In the genomic region with DNA sequence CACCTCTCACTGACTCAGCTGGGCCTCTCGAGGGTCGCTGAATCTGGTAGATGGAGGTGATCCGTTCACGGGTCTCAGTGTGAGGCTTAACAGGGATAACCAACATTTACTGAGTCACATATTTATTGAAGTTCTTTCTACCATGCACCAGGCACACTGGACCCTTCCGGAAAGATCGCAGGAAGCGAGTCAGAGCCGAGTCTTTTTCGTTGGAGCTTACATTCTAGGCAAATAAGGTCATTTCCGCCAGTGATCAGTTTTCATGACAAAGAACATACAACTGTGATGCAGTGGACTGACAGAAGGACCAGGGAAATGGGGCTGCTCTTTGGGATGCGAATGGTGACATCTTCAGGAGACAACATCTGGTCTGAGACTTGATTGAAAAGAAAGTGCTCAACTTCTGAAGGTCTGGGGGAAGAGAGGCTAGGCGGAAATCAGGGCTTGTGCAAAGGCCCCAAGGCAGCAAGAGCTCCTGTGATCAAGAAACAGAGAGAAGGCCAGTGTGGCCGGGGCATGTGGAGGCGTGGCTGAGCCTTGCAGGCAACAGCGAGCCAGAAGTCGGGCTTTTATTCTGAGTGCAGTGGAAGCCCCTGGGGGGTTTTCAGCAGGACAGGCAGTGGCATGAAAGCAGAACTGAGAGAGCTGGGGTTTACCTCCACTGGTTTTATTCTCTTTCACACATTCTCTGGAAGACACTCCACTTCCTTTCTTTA, we compare ENCODE assay signal across 9 cellular contexts. TPM values are rescaled to one million over a fixed set of nuclear protein-coding genes. Genes with fewer than 3 reads are reported as not detected.
A peak's percentile ranks its signal among the peaks of the same experiment; 100 is the strongest.
DNase-seq lines count a peak whose midpoint lies in the region; ATAC-seq and TF ChIP-seq lines count a peak whose summit lies in the region.
"Had no signal": no experiment of that assay in that cellular context is flagged by ENCODE, and none has a peak within 500 bp of the region (broad histone marks: within the 10 kb centered on the region; RNA-seq: fewer than 3 reads in every experiment).

No MANE protein-coding gene starts in this region.

- CTCF ChIA-PET in GM10248 (lab: Yijun Ruan, JAX) (interaction anchor here (0.9 to 4.8 kb wide), 5 partner anchors 11 to 223 kb away, joined by 3 to 31 read pairs (median 3); a partner anchor contains a TSS), Calu3 (lab: Charles Lee) (no interaction called here)

- H3K27me3 Mint-ChIP-seq in Calu3 (ENCODE audit: unreplicated experiment): peaks cover under 1% of the 10 kb centered on the region

- no peak for TF ChIP-seq CTCF in GM10248 (IDR thresholded peaks at IDR 0.05; ENCODE audit: control extremely low read depth, extremely low read depth, low read depth, missing control alignments)
- no peak for TF ChIP-seq CTCF in GM20000 (IDR thresholded peaks at IDR 0.05; ENCODE audit: extremely low read depth, missing control alignments)
- no peak for TF ChIP-seq CTCF in choroid plexus epithelial cell (conservative IDR thresholded peaks at IDR 0.05; ENCODE audit: low read depth, low read length)
- no peak for TF ChIP-seq CTCF in Calu3 (IDR thresholded peaks at IDR 0.05; ENCODE audit: unreplicated experiment)
- TF ChIP-seq CTCF in left ventricle myocardium inferior (IDR thresholded peaks at IDR 0.05; ENCODE audit: borderline replicate concordance): no peak

- H3K36me3 ChIP-seq in left ventricle myocardium inferior: no peaks in the 10 kb centered on the region

- BruUV-seq in Calu3 (replicated peaks; lab: Mats Ljungman, UMichigan): no TSS peak

- H3K27ac ChIP-seq in left ventricle myocardium inferior (replicated peaks): no peak overlapping the region

- H3K27ac Mint-ChIP-seq in Calu3 (ENCODE audit: unreplicated experiment): no peak overlapping the region

- H3K9me3 Mint-ChIP-seq in Calu3 (ENCODE audit: low read depth, unreplicated experiment): peaks cover 13% of the 10 kb centered on the region

- H3K27me3 ChIP-seq in left ventricle myocardium inferior (ENCODE audit: low read depth): no peaks in the 10 kb centered on the region

- H3K4me1 ChIP-seq in left ventricle myocardium inferior: peaks cover 2% of the 10 kb centered on the region

- POLR2A ChIA-PET in GM10248 (lab: Yijun Ruan, JAX): no interaction called here

- H3K36me3 Mint-ChIP-seq in Calu3 (ENCODE audit: insufficient read depth, unreplicated experiment): no peaks in the 10 kb centered on the region

- H3K4me1 Mint-ChIP-seq in Calu3 (ENCODE audit: low read depth, unreplicated experiment): no peaks in the 10 kb centered on the region

- peak; percentile 91 for ATAC-seq in HG03280 (IDR thresholded peaks at IDR 0.05; ENCODE audit: unreplicated experiment)

- peaks cover 6% of the 10 kb centered on the region for H3K9me3 ChIP-seq in left ventricle myocardium inferior (replicated peaks)

- intact Hi-C loops in Calu3 (cut with micrococcal nuclease; ENCODE audit: unreplicated experiment) (no loop called here), left ventricle myocardium inferior (cut with micrococcal nuclease) (loop anchor here (10.0 kb wide), 1 partner anchor 214 kb away; no protein-coding TSS in a partner anchor)

- no peak overlapping the region for H3K4me3 Mint-ChIP-seq in Calu3 (ENCODE audit: low read depth, unreplicated experiment)

- DNase-seq in GM10248 (ENCODE audit: extremely low spot score) (peak; percentile 89), GM20000 (ENCODE audit: low spot score) (peak; percentile 86), choroid plexus epithelial cell (ENCODE audit: low read depth) (peak; percentile 53), Calu3 (no peak), mucosa of gallbladder (ENCODE audit: low spot score) (no peak), AG08396 (ENCODE audit: low spot score) (no peak), left ventricle myocardium inferior (no peak)
- DNase-seq: cerebellar nuclear complex had no signal

- H3K4me3 ChIP-seq in choroid plexus epithelial cell (ENCODE audit: low read depth, low read length) (no peak overlapping the region), left ventricle myocardium inferior (no peak overlapping the region)

RNA-seq across cellular contexts. Expression of a gene that starts 56.7 kb away (rescaled TPM):
- not detected in 2 replicates for total RNA-seq in Calu3 (2022)
- 1.1 TPM for total RNA-seq in mucosa of gallbladder
- 0.91 TPM for total RNA-seq in left ventricle myocardium inferior

Comparison
In these comparisons a context has a peak if more than half of its experiments do, and no peak if none do; other contexts are left out.
1. DNase-seq: peak in GM10248 (single experiment), GM20000 (single experiment) and choroid plexus epithelial cell (single experiment); none in Calu3 (single experiment), mucosa of gallbladder (single experiment), AG08396 (single experiment) and left ventricle myocardium inferior (single experiment).